In genomic region chr5:177310332-177310731, GRCh38 we compare ENCODE assay signal across 1 cellular context.
TF ChIP-seq lines count a peak whose summit lies in the region.

No MANE protein-coding gene starts in this region.

TF ChIP-seq in endothelial cell of umbilical vein, 7 proteins besides CTCF, POLR2A, EP300 and RAD21:
- TF ChIP-seq POLR2AphosphoS5 (IDR thresholded peaks at IDR 0.05; ENCODE audit: insufficient read depth, low read depth, low read length) (no peak), GATA2 (IDR thresholded peaks at IDR 0.05; ENCODE audit: insufficient read depth, insufficient read length, low read depth, low read length) (no peak)
